14 cellular contexts compared by ENCODE assay signal in genomic region chr2:155690785-155691184, GRCh38.
DNase-seq lines count a peak whose midpoint lies in the region; ATAC-seq lines count a peak whose summit lies in the region.
"Had no signal": no experiment of that assay in that cellular context is flagged by ENCODE, and none has a peak within 500 bp of the region (broad histone marks: within the 10 kb centered on the region; RNA-seq: fewer than 3 reads in every experiment).

No MANE protein-coding gene starts in this region.

- CTCF ChIA-PET in activated CD8-positive, alpha-beta T cell treated with anti-CD3 and anti-CD28 coated beads, Interleukin-2, amount 10 ng/mL, durations not matched to agents 7 days and 5 days (lab: Charles Lee) = no interaction called here

- no peak overlapping the region for H3K4me3 Mint-ChIP-seq in activated CD8-positive, alpha-beta T cell treated with anti-CD3 and anti-CD28 coated beads, Interleukin-2, amount 10 ng/mL, durations not matched to agents 7 days and 5 days
- H3K4me3 Mint-ChIP-seq in T-helper 17 cell = no peak overlapping the region
- H3K4me3 Mint-ChIP-seq: T-helper 1 cell treated with Interleukin-12 subunit alpha and Interleukin-12 subunit beta and Interleukin-4 antibody, amounts not matched to agents 30 μg/mL and 1 μg/mL, for 36 hours had no signal

- H3K4me1 Mint-ChIP-seq in activated CD8-positive, alpha-beta T cell treated with anti-CD3 and anti-CD28 coated beads, Interleukin-2, amount 10 ng/mL, durations not matched to agents 7 days and 5 days (ENCODE audit: low read depth) = no peaks in the 10 kb centered on the region
- H3K4me1 Mint-ChIP-seq in T-helper 17 cell = no peaks in the 10 kb centered on the region

- no peaks in the 10 kb centered on the region for H3K36me3 Mint-ChIP-seq in activated CD8-positive, alpha-beta T cell treated with anti-CD3 and anti-CD28 coated beads, Interleukin-2, amount 10 ng/mL, durations not matched to agents 7 days and 5 days (ENCODE audit: low read depth)
- H3K36me3 Mint-ChIP-seq in T-helper 17 cell (ENCODE audit: low read depth) = no peaks in the 10 kb centered on the region

- DNase-seq in globus pallidus (ENCODE audit: low spot score) (peak; percentile 54), T-helper 17 cell (no peak), KG1 (lab: John Stamatoyannopoulos, UW) (no peak)
- DNase-seq in activated CD8-positive, alpha-beta T cell treated with anti-CD3 and anti-CD28 coated beads, Interleukin-2, amount 10 ng/mL, durations not matched to agents 7 days and 5 days = no peak
- no peak for DNase-seq in stimulated activated CD4-positive, alpha-beta T cell treated with anti-CD3 and anti-CD28 coated beads, Interleukin-15, amount 100 ng/mL, for 24 hours
- DNase-seq: activated T-cell treated with anti-CD3 and anti-CD28 coated beads for 4 hours, Calu3, IMR-90, NCI-H345, transverse colon had no signal

- POLR2A ChIA-PET in activated CD8-positive, alpha-beta T cell treated with anti-CD3 and anti-CD28 coated beads, Interleukin-2, amount 10 ng/mL, durations not matched to agents 7 days and 5 days (lab: Charles Lee) = no interaction called here

- no peaks in the 10 kb centered on the region for H3K9me3 Mint-ChIP-seq in activated CD8-positive, alpha-beta T cell treated with anti-CD3 and anti-CD28 coated beads, Interleukin-2, amount 10 ng/mL, durations not matched to agents 7 days and 5 days (ENCODE audit: insufficient read depth)
- H3K9me3 Mint-ChIP-seq: T-helper 1 cell treated with Interleukin-12 subunit alpha and Interleukin-12 subunit beta and Interleukin-4 antibody, amounts not matched to agents 30 μg/mL and 1 μg/mL, for 36 hours had no signal

- no peaks in the 10 kb centered on the region for H3K27me3 Mint-ChIP-seq in activated CD8-positive, alpha-beta T cell treated with anti-CD3 and anti-CD28 coated beads, Interleukin-2, amount 10 ng/mL, durations not matched to agents 7 days and 5 days (ENCODE audit: low read depth)
- H3K27me3 Mint-ChIP-seq in T-helper 17 cell = no peaks in the 10 kb centered on the region

- H3K9me3 ChIP-seq in T-helper 17 cell (ENCODE audit: control insufficient read depth, low read length, poor library complexity, severe bottlenecking) = no peaks in the 10 kb centered on the region
- H3K9me3 ChIP-seq: transverse colon had no signal

- ATAC-seq in GM18873 (IDR thresholded peaks at IDR 0.05; ENCODE audit: low FRiP score, unreplicated experiment) (peak; percentile 81), HG02588 (IDR thresholded peaks at IDR 0.05; ENCODE audit: unreplicated experiment) (peak; percentile 76), HG03442 (IDR thresholded peaks at IDR 0.05; ENCODE audit: unreplicated experiment) (peak; percentile 98), T-helper 17 cell (no peak)
- ATAC-seq in activated CD8-positive, alpha-beta T cell treated with anti-CD3 and anti-CD28 coated beads, Interleukin-2, amount 10 ng/mL, durations not matched to agents 7 days and 5 days = no peak

- H3K27ac Mint-ChIP-seq in activated CD8-positive, alpha-beta T cell treated with anti-CD3 and anti-CD28 coated beads, Interleukin-2, amount 10 ng/mL, durations not matched to agents 7 days and 5 days = no peak overlapping the region
- no peak overlapping the region for H3K27ac Mint-ChIP-seq in T-helper 17 cell
- H3K27ac Mint-ChIP-seq: T-helper 1 cell treated with Interleukin-12 subunit alpha and Interleukin-12 subunit beta and Interleukin-4 antibody, amounts not matched to agents 30 μg/mL and 1 μg/mL, for 36 hours had no signal

Comparison
In these comparisons a context has a peak if more than half of its experiments do, and no peak if none do; other contexts are left out.
1. ATAC-seq: peak in GM18873 (single experiment), HG02588 (single experiment) and HG03442 (single experiment); none in activated CD8-positive, alpha-beta T cell treated with anti-CD3 and anti-CD28 coated beads, Interleukin-2, amount 10 ng/mL, durations not matched to agents 7 days and 5 days (single experiment) and T-helper 17 cell (single experiment).